In the genomic region with DNA sequence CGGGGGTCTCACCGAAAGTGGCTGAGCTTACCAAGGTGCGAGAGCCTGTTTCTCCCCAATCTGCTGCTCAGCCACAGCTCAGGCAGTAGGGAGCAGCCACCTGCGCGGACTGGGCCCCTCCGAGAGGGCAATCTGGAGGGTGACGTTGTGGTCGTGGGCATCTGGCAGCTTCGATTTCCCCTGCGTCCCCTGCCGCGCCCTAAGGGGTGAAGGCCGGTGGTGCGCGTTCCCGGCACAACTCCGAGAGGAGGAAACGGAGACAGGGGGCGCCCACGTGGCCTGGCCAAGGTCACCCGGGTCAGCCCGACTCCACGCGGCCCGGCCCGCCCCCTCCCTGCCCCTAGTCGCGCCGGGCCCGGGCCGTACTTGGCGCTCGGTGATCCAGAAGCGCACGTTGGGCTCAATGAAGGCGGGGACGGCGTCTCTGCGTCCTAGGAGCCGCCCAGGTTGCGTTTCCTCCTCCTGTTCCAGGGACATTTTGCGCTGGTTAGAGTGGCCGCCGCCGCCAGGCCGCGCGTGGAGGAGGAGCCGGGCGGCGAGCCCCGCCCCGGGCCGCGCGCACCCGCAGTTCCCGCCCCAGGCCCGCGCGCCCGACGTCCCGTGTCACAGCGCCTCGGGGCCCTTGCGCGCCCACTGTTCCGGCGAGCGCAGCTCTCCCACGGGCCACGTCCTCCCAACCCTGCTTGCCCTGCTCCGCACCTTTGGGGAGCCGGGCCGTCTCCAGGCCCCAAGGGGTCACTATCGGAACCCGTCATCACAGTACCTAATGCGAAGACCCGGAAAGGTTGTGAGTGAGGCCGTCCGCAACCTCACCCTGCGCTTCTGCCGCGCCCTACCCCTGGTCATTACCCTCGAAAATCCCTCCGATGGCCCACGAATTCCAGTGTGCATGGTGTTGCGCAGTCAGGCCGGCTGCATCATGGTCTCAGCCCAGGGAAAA, we compare ENCODE assay signal across 8 cellular contexts. TPM values are rescaled to one million over a fixed set of nuclear protein-coding genes. Genes with fewer than 3 reads are reported as not detected.
DNase-seq lines count a peak whose midpoint lies in the region; ATAC-seq and TF ChIP-seq lines count a peak whose summit lies in the region.

A gene with protein sequence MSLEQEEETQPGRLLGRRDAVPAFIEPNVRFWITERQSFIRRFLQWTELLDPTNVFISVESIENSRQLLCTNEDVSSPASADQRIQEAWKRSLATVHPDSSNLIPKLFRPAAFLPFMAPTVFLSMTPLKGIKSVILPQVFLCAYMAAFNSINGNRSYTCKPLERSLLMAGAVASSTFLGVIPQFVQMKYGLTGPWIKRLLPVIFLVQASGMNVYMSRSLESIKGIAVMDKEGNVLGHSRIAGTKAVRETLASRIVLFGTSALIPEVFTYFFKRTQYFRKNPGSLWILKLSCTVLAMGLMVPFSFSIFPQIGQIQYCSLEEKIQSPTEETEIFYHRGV (minus strand): TSS at position 544 of the 940 bp plus-strand sequence. CDS start 67 bp downstream, at position 477.

- H3K4me1 ChIP-seq in RWPE2 (ENCODE audit: insufficient read depth, poor library complexity, severe bottlenecking) = peaks cover 5% of the 10 kb centered on the region
- H3K4me1 ChIP-seq in neuron (ENCODE audit: insufficient read depth, low read length) = peaks cover 17% of the 10 kb centered on the region
- peaks cover 6 to 21% (median 20%) of the 10 kb centered on the region in 5 donors for H3K4me1 ChIP-seq in subcutaneous abdominal adipose tissue (ENCODE audit: control insufficient read depth in 5 of 5, insufficient read depth in 5 of 5, low read length in 5 of 5)

- peak within 1 kb of the TSS; percentile 62 for H3K4me3 ChIP-seq in RWPE2 (ENCODE audit: severe bottlenecking)
- H3K4me3 ChIP-seq in foreskin fibroblast (ENCODE audit: low read depth in 1 of 2, low read length in 2 of 2) = peak within 1 kb of the TSS; percentile 64 to 77
- H3K4me3 ChIP-seq in neuron (ENCODE audit: low read length) = peak within 1 kb of the TSS; percentile 53
- peak within 1 kb of the TSS; percentile 81 to 92 (median 86) for H3K4me3 ChIP-seq in subcutaneous abdominal adipose tissue (ENCODE audit: low read depth in 1 of 5, low read length in 5 of 5)

- peak within 1 kb of the TSS; percentile 68 to 96 (median 89) for H3K9ac ChIP-seq in subcutaneous abdominal adipose tissue (ENCODE audit: low read length in 5 of 5)

- DNase-seq in DMS153 treated with DMSO at 0.1 percent for 48 hours (lab: John Stamatoyannopoulos, UW; ENCODE audit: unreplicated experiment) (peak; percentile 34), HT-29 (ENCODE audit: low spot score) (peak; percentile 69), RWPE2 (ENCODE audit: low spot score) (no peak), foreskin fibroblast (peak; percentile 68 to 91)
- peak; percentile 74 for DNase-seq in activated T-helper 9 cell treated with anti-CD3 and anti-CD28 coated beads, Interleukin-2, amount 50 U/mL, for 16 hours (ENCODE audit: low read depth)

- H3K9me3 ChIP-seq in RWPE2 (ENCODE audit: severe bottlenecking) (no peaks in the 10 kb centered on the region), neuron (ENCODE audit: low read length) (no peaks in the 10 kb centered on the region), subcutaneous abdominal adipose tissue (ENCODE audit: control insufficient read depth in 5 of 5, low read length in 5 of 5) (no peaks in the 10 kb centered on the region)

- ATAC-seq in GM19468 (IDR thresholded peaks at IDR 0.05; ENCODE audit: extremely low read depth, unreplicated experiment) = peak; percentile 73
- ATAC-seq in RWPE2 (ENCODE audit: low read depth) = peak; percentile 81

- H2AFZ ChIP-seq in neuron (ENCODE audit: low read depth, low read length) = peak within 1 kb of the TSS; percentile 92

- H3K36me3 ChIP-seq in RWPE2 (ENCODE audit: low read depth) = peaks cover 51% of the 10 kb centered on the region
- H3K36me3 ChIP-seq in neuron (ENCODE audit: insufficient read depth, low read length) = peaks cover 25% of the 10 kb centered on the region
- H3K36me3 ChIP-seq in subcutaneous abdominal adipose tissue (ENCODE audit: control insufficient read depth in 5 of 5, insufficient read depth in 5 of 5, low read length in 5 of 5) = peaks cover 13 to 49% (median 29%) of the 10 kb centered on the region in 5 donors

- TF ChIP-seq CTCF in RWPE2 (IDR thresholded peaks at IDR 0.05; ENCODE audit: poor library complexity, severe bottlenecking) = no peak
- no peak for TF ChIP-seq CTCF in foreskin fibroblast (IDR thresholded peaks at IDR 0.05; ENCODE audit: low read depth, low read length)

- H3K27me3 ChIP-seq in RWPE2 (ENCODE audit: insufficient read depth, poor library complexity, severe bottlenecking) (no peaks in the 10 kb centered on the region), neuron (ENCODE audit: insufficient read depth, low read length) (no peaks in the 10 kb centered on the region), subcutaneous abdominal adipose tissue (ENCODE audit: control insufficient read depth in 5 of 5, insufficient read depth in 4 of 5, low read length in 5 of 5) (no peaks in the 10 kb centered on the region)

- H3K27ac ChIP-seq in RWPE2 (ENCODE audit: poor library complexity, severe bottlenecking) (peak within 1 kb of the TSS; percentile 70), subcutaneous abdominal adipose tissue (ENCODE audit: low read depth, low read length) (peak within 1 kb of the TSS; percentile 86)

RNA-seq across cellular contexts. Expression of the gene that starts here (rescaled TPM):
- 37.9 and 40.4 TPM in 2 replicates for total RNA-seq in HT-29 (2014; rRNA removed; shearing (Covaris generic))
